ENCODE assay signal across 33 cellular contexts in the genomic region with DNA sequence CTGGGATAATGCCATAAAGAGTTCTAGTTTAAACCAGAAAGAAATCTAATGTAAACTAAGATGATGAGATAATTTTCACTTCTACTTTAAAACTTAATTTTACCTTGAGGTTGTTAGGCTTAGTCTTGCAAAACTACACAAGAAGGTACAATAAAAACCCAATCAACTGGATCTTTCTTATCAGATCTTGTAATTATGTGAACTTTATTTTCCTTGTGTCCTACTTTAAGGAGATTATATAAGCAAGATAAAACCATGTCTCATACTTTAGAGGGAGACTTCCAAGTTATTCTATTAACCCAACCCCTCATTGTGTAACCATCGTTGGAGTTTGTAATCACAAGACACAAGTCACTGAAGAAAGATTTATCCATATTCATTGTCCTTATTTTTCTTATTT.
"Had no signal": no experiment of that assay in that cellular context is flagged by ENCODE, and none has a peak within 500 bp of the region (broad histone marks: within the 10 kb centered on the region; RNA-seq: fewer than 3 reads in every experiment).

No MANE protein-coding gene starts in this region.

- H3K4me3 ChIP-seq: adrenal gland, body of pancreas, esophagus muscularis mucosa, heart left ventricle had no signal

- DNase-seq: activated CD4-positive, alpha-beta memory T cell treated with anti-CD3 and anti-CD28 coated beads for 36 hours; activated CD4-positive, alpha-beta T cell treated with anti-CD3 and anti-CD28 coated beads for 36 hours; activated CD4-positive, alpha-beta T cell treated with anti-CD3 and anti-CD28 coated beads, Interleukin-2, amount 10 ng/mL, durations not matched to agents 24 days and 14 days; activated CD4-positive, CD25-positive, alpha-beta regulatory T cell; activated CD4-positive, CD25-positive, alpha-beta regulatory T cell treated with anti-CD3 and anti-CD28 coated beads, Interleukin-2, amount 50 U/mL, for 72 hours; activated CD8-positive, alpha-beta memory T cell treated with anti-CD3 and anti-CD28 coated beads, Interleukin-2, amount 10 ng/mL, durations not matched to agents 7 days and 5 days; activated CD8-positive, alpha-beta memory T cell treated with anti-CD3 and anti-CD28 coated beads, Interleukin-2, amount 50 U/mL, for 4 hours; activated CD8-positive, alpha-beta T cell treated with anti-CD3 and anti-CD28 coated beads, Interleukin-2, amount 10 ng/mL, durations not matched to agents 7 days and 5 days; activated effector memory CD4-positive, alpha-beta T cell treated with anti-CD3 and anti-CD28 coated beads, Interleukin-2, amount 50 U/mL, for 16 hours; activated naive CD4-positive, alpha-beta T cell treated with anti-CD3 and anti-CD28 coated beads for 36 hours; activated naive CD8-positive, alpha-beta T cell treated with anti-CD3 and anti-CD28 coated beads for 36 hours; activated naive CD8-positive, alpha-beta T cell treated with anti-CD3 and anti-CD28 coated beads, Interleukin-2, amount 50 U/mL, for 24 hours; activated T-cell treated with anti-CD3 and anti-CD28 coated beads, Interleukin-2, amount 50 U/mL, for 1 hour; activated T-cell treated with anti-CD3 and anti-CD28 coated beads, Interleukin-2, amount 50 U/mL, for 48 hours; adrenal gland; anterior cingulate cortex; body of pancreas; caudate nucleus; cortex of kidney; dermis blood vessel endothelial cell; effector CD4-positive, alpha-beta T cell; effector memory CD8-positive, alpha-beta T cell; erythroblast; foreskin fibroblast; heart left ventricle; T-helper 1 cell; T-helper 17 cell; T1000 had no signal

- H3K27me3 ChIP-seq: adrenal gland, body of pancreas, esophagus muscularis mucosa, heart left ventricle had no signal

- H3K4me1 ChIP-seq: adrenal gland, body of pancreas, esophagus muscularis mucosa, heart left ventricle had no signal

- H3K27ac ChIP-seq: adrenal gland, body of pancreas, esophagus muscularis mucosa, heart left ventricle had no signal

- H3K4me3 Mint-ChIP-seq: activated CD4-positive, alpha-beta memory T cell treated with anti-CD3 and anti-CD28 coated beads for 36 hours; activated CD4-positive, alpha-beta T cell treated with anti-CD3 and anti-CD28 coated beads for 36 hours; activated CD4-positive, alpha-beta T cell treated with anti-CD3 and anti-CD28 coated beads, Interleukin-2, amount 10 ng/mL, durations not matched to agents 24 days and 14 days; activated CD8-positive, alpha-beta memory T cell treated with anti-CD3 and anti-CD28 coated beads, Interleukin-2, amount 10 ng/mL, durations not matched to agents 7 days and 5 days; activated CD8-positive, alpha-beta T cell treated with anti-CD3 and anti-CD28 coated beads, Interleukin-2, amount 10 ng/mL, durations not matched to agents 7 days and 5 days; activated naive CD4-positive, alpha-beta T cell treated with anti-CD3 and anti-CD28 coated beads for 36 hours; activated naive CD4-positive, alpha-beta T cell treated with anti-CD3 and anti-CD28 coated beads, Interleukin-2, amount 50 U/mL, for 24 hours; activated naive CD8-positive, alpha-beta T cell treated with anti-CD3 and anti-CD28 coated beads for 36 hours; activated naive CD8-positive, alpha-beta T cell treated with anti-CD3 and anti-CD28 coated beads, Interleukin-2, amount 50 U/mL, for 24 hours; activated T-helper 1 cell treated with anti-CD3 and anti-CD28 coated beads, Interleukin-12 subunit alpha, Interleukin-12 subunit beta, Interleukin-2, Interleukin-4 antibody, amounts not matched to agents 30 ng/mL and 10 ng/mL and 1 ng/mL, durations not matched to agents 14 hours and 24 hours and 36 hours; effector memory CD8-positive, alpha-beta T cell; T-helper 17 cell; T-helper 2 cell treated with Interferon-gamma antibody and Interleukin-4, amounts not matched to agents 5 μg/mL and 100 μg/mL, for 36 hours had no signal

- H3K4me1 Mint-ChIP-seq: activated CD4-positive, alpha-beta T cell treated with anti-CD3 and anti-CD28 coated beads for 36 hours; activated CD4-positive, alpha-beta T cell treated with anti-CD3 and anti-CD28 coated beads, Interleukin-2, amount 10 ng/mL, durations not matched to agents 24 days and 14 days; activated CD8-positive, alpha-beta memory T cell treated with anti-CD3 and anti-CD28 coated beads, Interleukin-2, amount 10 ng/mL, durations not matched to agents 7 days and 5 days; activated naive CD4-positive, alpha-beta T cell treated with anti-CD3 and anti-CD28 coated beads, Interleukin-2, amount 50 U/mL, for 24 hours; activated naive CD8-positive, alpha-beta T cell treated with anti-CD3 and anti-CD28 coated beads for 36 hours; activated naive CD8-positive, alpha-beta T cell treated with anti-CD3 and anti-CD28 coated beads, Interleukin-2, amount 50 U/mL, for 24 hours; T-helper 17 cell had no signal

- H3K27ac Mint-ChIP-seq: activated CD4-positive, alpha-beta memory T cell treated with anti-CD3 and anti-CD28 coated beads for 36 hours; activated CD4-positive, alpha-beta T cell treated with anti-CD3 and anti-CD28 coated beads for 36 hours; activated CD4-positive, alpha-beta T cell treated with anti-CD3 and anti-CD28 coated beads, Interleukin-2, amount 10 ng/mL, durations not matched to agents 24 days and 14 days; activated CD8-positive, alpha-beta memory T cell treated with anti-CD3 and anti-CD28 coated beads, Interleukin-2, amount 10 ng/mL, durations not matched to agents 7 days and 5 days; activated CD8-positive, alpha-beta T cell treated with anti-CD3 and anti-CD28 coated beads, Interleukin-2, amount 10 ng/mL, durations not matched to agents 7 days and 5 days; activated naive CD4-positive, alpha-beta T cell treated with anti-CD3 and anti-CD28 coated beads for 36 hours; activated naive CD4-positive, alpha-beta T cell treated with anti-CD3 and anti-CD28 coated beads, Interleukin-2, amount 50 U/mL, for 24 hours; activated naive CD8-positive, alpha-beta T cell treated with anti-CD3 and anti-CD28 coated beads for 36 hours; activated naive CD8-positive, alpha-beta T cell treated with anti-CD3 and anti-CD28 coated beads, Interleukin-2, amount 50 U/mL, for 24 hours; activated T-helper 1 cell treated with anti-CD3 and anti-CD28 coated beads, Interleukin-12 subunit alpha, Interleukin-12 subunit beta, Interleukin-2, Interleukin-4 antibody, amounts not matched to agents 30 ng/mL and 10 ng/mL and 1 ng/mL, durations not matched to agents 14 hours and 24 hours and 36 hours; activated T-helper 2 cell treated with anti-CD3 and anti-CD28 coated beads, Interferon-gamma antibody, Interleukin-2, Interleukin-4, amounts not matched to agents 10 μg/mL and 5 μg/mL and 100 μg/mL, durations not matched to agents 14 hours and 24 hours and 36 hours; effector memory CD8-positive, alpha-beta T cell; T-helper 17 cell; T-helper 2 cell treated with Interferon-gamma antibody and Interleukin-4, amounts not matched to agents 5 μg/mL and 100 μg/mL, for 36 hours had no signal

- H3K27me3 Mint-ChIP-seq: activated CD4-positive, alpha-beta T cell treated with anti-CD3 and anti-CD28 coated beads for 36 hours; activated CD8-positive, alpha-beta memory T cell treated with anti-CD3 and anti-CD28 coated beads, Interleukin-2, amount 10 ng/mL, durations not matched to agents 7 days and 5 days had no signal

- H3K36me3 Mint-ChIP-seq: activated CD4-positive, alpha-beta memory T cell treated with anti-CD3 and anti-CD28 coated beads for 36 hours; activated CD8-positive, alpha-beta memory T cell treated with anti-CD3 and anti-CD28 coated beads, Interleukin-2, amount 10 ng/mL, durations not matched to agents 7 days and 5 days; activated naive CD4-positive, alpha-beta T cell treated with anti-CD3 and anti-CD28 coated beads, Interleukin-2, amount 50 U/mL, for 24 hours; activated naive CD8-positive, alpha-beta T cell treated with anti-CD3 and anti-CD28 coated beads for 36 hours had no signal

- ATAC-seq: activated CD4-positive, alpha-beta T cell treated with anti-CD3 and anti-CD28 coated beads for 36 hours; activated CD8-positive, alpha-beta memory T cell treated with anti-CD3 and anti-CD28 coated beads, Interleukin-2, amount 10 ng/mL, durations not matched to agents 7 days and 5 days; activated CD8-positive, alpha-beta T cell treated with anti-CD3 and anti-CD28 coated beads, Interleukin-2, amount 10 ng/mL, durations not matched to agents 7 days and 5 days; activated naive CD8-positive, alpha-beta T cell treated with anti-CD3 and anti-CD28 coated beads, Interleukin-2, amount 50 U/mL, for 24 hours; body of pancreas; effector memory CD8-positive, alpha-beta T cell; heart left ventricle; T-helper 17 cell had no signal

- H3K36me3 ChIP-seq: adrenal gland, esophagus muscularis mucosa had no signal

- H3K9me3 Mint-ChIP-seq: activated CD4-positive, alpha-beta memory T cell treated with anti-CD3 and anti-CD28 coated beads for 36 hours; activated CD4-positive, alpha-beta T cell treated with anti-CD3 and anti-CD28 coated beads, Interleukin-2, amount 10 ng/mL, durations not matched to agents 24 days and 14 days; activated naive CD4-positive, alpha-beta T cell treated with anti-CD3 and anti-CD28 coated beads, Interleukin-2, amount 50 U/mL, for 24 hours; activated naive CD8-positive, alpha-beta T cell treated with anti-CD3 and anti-CD28 coated beads for 36 hours; activated naive CD8-positive, alpha-beta T cell treated with anti-CD3 and anti-CD28 coated beads, Interleukin-2, amount 50 U/mL, for 24 hours; activated T-helper 1 cell treated with anti-CD3 and anti-CD28 coated beads, Interleukin-12 subunit alpha, Interleukin-12 subunit beta, Interleukin-2, Interleukin-4 antibody, amounts not matched to agents 30 ng/mL and 10 ng/mL and 1 ng/mL, durations not matched to agents 14 hours and 24 hours and 36 hours; activated T-helper 2 cell treated with anti-CD3 and anti-CD28 coated beads, Interferon-gamma antibody, Interleukin-2, Interleukin-4, amounts not matched to agents 10 μg/mL and 5 μg/mL and 100 μg/mL, durations not matched to agents 14 hours and 24 hours and 36 hours; effector memory CD8-positive, alpha-beta T cell; T-helper 2 cell treated with Interferon-gamma antibody and Interleukin-4, amounts not matched to agents 5 μg/mL and 100 μg/mL, for 36 hours had no signal

- H3K9me3 ChIP-seq: adrenal gland, body of pancreas, esophagus muscularis mucosa had no signal
